ENCODE assay signal across 8 cellular contexts in genomic region chr20:26207967-26208295, GRCh38.
A peak's percentile ranks its signal among the peaks of the same experiment; 100 is the strongest.
DNase-seq lines count a peak whose midpoint lies in the region; ATAC-seq and TF ChIP-seq lines count a peak whose summit lies in the region.
"Not testable (repeated sequence)": the region's sequence is repeated elsewhere in the genome, so short reads cannot be mapped to it uniquely, and the experiment has no call there.

No MANE protein-coding gene starts in this region.

- H3K4me3 ChIP-seq in CD8-positive, alpha-beta T cell (ENCODE audit: low read depth, low read length), result peak overlapping the region; percentile 54
- H3K4me3 ChIP-seq in esophagus squamous epithelium (peak overlapping the region; percentile 11 to 58 (median 30)), left lung (peak overlapping the region; percentile 36 to 39), psoas muscle (peak overlapping the region; percentile 43), suprapubic skin (peak overlapping the region; percentile 44)

- not testable (repeated sequence) for TF ChIP-seq POLR2A in esophagus squamous epithelium (IDR thresholded peaks at IDR 0.05); suprapubic skin (IDR thresholded peaks at IDR 0.05)

- intact Hi-C loops in CD8-positive, alpha-beta T cell (cut with DNase I, micrococcal nuclease); esophagus squamous epithelium (cut with DNase I); left lung (cut with DNase I); psoas muscle (cut with DNase I): not testable (repeated sequence)

- not testable (repeated sequence) for TF ChIP-seq EP300 in suprapubic skin (IDR thresholded peaks at IDR 0.05)

- WGBS in esophagus squamous epithelium, 2 donors, result 11 to 13% methylated on average over 3 to 4 of the region's 35 CpGs
- WGBS in psoas muscle, 3 donors, result 5 to 9% (median 8%) methylated on average over 27 to 35 of the region's 35 CpGs
- 4% methylated on average over 30 of the region's 35 CpGs for WGBS in suprapubic skin

- CTCF ChIA-PET in CD8-positive, alpha-beta T cell (lab: Charles Lee), result not testable (repeated sequence)

- peaks cover 24% of the 10 kb centered on the region for H3K27me3 Mint-ChIP-seq in CD8-positive, alpha-beta T cell (ENCODE audit: low read depth)

- H3K4me1 ChIP-seq in CD8-positive, alpha-beta T cell (ENCODE audit: insufficient read depth, low read length); left lung; psoas muscle: not testable (repeated sequence)
- H3K4me1 ChIP-seq in esophagus squamous epithelium (peaks cover 6 to 21% (median 8%) of the 10 kb centered on the region in 3 donors), suprapubic skin (peaks cover 20% of the 10 kb centered on the region)

- not testable (repeated sequence) for H3K36me3 Mint-ChIP-seq in CD8-positive, alpha-beta T cell

- POLR2A ChIA-PET in CD8-positive, alpha-beta T cell (lab: Charles Lee), result not testable (repeated sequence)

- H3K27me3 ChIP-seq in CD8-positive, alpha-beta T cell (ENCODE audit: insufficient read depth, low read length), result not testable (repeated sequence)
- H3K27me3 ChIP-seq in esophagus squamous epithelium (peaks cover 7 to 53% (median 15%) of the 10 kb centered on the region in 4 donors), left lung (peaks cover 35 to 44% of the 10 kb centered on the region in 2 donors), psoas muscle (ENCODE audit: insufficient read depth in 3 of 3, low read length in 2 of 3) (peaks cover 0 to 39% (median 15%) of the 10 kb centered on the region in 3 donors), suprapubic skin (peaks cover 52% of the 10 kb centered on the region)

- not testable (repeated sequence) for H3K9me3 ChIP-seq in CD8-positive, alpha-beta T cell (ENCODE audit: low read length); esophagus squamous epithelium; left lung; psoas muscle; suprapubic skin

- ATAC-seq in CD8-positive, alpha-beta T cell; psoas muscle: not testable (repeated sequence)
- ATAC-seq in left lung, result peak; percentile 14

- not testable (repeated sequence) for TF ChIP-seq CTCF in CD8-positive, alpha-beta T cell (IDR thresholded peaks at IDR 0.05); esophagus squamous epithelium (IDR thresholded peaks at IDR 0.05); left lung (IDR thresholded peaks at IDR 0.05); psoas muscle (IDR thresholded peaks at IDR 0.05); suprapubic skin (IDR thresholded peaks at IDR 0.05)

- DNase-seq in CD8-positive, alpha-beta T cell, result peak in 5 of 7 experiments; percentile 0 to 18 (median 4)
- DNase-seq in NCI-H1105 (lab: John Stamatoyannopoulos, UW) (peak; percentile 1), left lung (peak; percentile 29 to 81), suprapubic skin (ENCODE audit: low spot score in 2 of 2) (peak in 1 of 2 donors; percentile 73)
- DNase-seq in activated CD4-positive, alpha-beta T cell treated with anti-CD3 and anti-CD28 coated beads, Interleukin-2, amount 50 U/mL, for 4 hours, result peak; percentile 18 to 20
- DNase-seq in activated naive CD4-positive, alpha-beta T cell treated with anti-CD3 and anti-CD28 coated beads, Interleukin-2, amount 50 U/mL, for 16 hours, result peak; percentile 46
- not testable (repeated sequence) for DNase-seq in esophagus squamous epithelium (lab: John Stamatoyannopoulos, UW); psoas muscle

- H3K4me3 Mint-ChIP-seq in CD8-positive, alpha-beta T cell, result peak overlapping the region; percentile 69

- peak overlapping the region; percentile 50 for H3K27ac ChIP-seq in CD8-positive, alpha-beta T cell (ENCODE audit: low read depth, low read length)
- H3K27ac ChIP-seq in esophagus squamous epithelium, psoas muscle, suprapubic skin: not testable (repeated sequence)
- peak overlapping the region; percentile 63 to 67 for H3K27ac ChIP-seq in left lung

- not testable (repeated sequence) for H3K4me1 Mint-ChIP-seq in CD8-positive, alpha-beta T cell (ENCODE audit: low read depth)

- peak overlapping the region; percentile 77 for H3K27ac Mint-ChIP-seq in CD8-positive, alpha-beta T cell

- H3K36me3 ChIP-seq in CD8-positive, alpha-beta T cell (ENCODE audit: insufficient read depth, low read length); esophagus squamous epithelium; left lung; psoas muscle (ENCODE audit: insufficient read depth in 1 of 2, low read depth in 1 of 2); suprapubic skin: not testable (repeated sequence)

- not testable (repeated sequence) for H3K9me3 Mint-ChIP-seq in CD8-positive, alpha-beta T cell
